8 cellular contexts compared by ENCODE assay signal in the genomic region with DNA sequence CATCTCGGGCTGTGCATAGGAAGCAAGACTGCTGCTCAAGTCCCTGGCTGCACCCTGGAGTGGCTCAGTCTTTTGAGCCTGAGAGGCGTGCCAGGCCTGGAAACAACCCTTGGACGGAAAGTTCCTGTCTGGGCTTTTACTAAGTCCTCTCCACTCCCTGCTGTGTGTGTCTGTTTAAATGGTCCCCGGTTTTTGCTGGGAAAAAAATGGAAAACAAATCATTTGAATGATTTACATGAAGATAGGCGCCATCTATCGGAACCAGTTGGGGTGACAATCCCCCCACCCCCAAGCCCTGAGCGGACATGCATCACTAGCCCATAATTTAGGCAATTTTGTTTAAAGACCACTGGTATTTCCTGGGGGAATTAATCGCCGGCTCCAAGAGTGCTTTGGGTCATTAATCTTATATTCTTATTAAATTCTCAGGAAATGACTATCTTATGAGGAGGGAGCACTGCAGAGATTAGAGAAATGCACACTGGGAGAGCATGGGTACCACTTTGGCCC. TPM values are rescaled to one million over a fixed set of nuclear protein-coding genes. Genes with fewer than 3 reads are reported as not detected.
DNase-seq lines count a peak whose midpoint lies in the region; ATAC-seq and TF ChIP-seq lines count a peak whose summit lies in the region.

No MANE protein-coding gene starts in this region.

- no peak overlapping the region for H4K8ac ChIP-seq in H9 (replicated peaks; ENCODE audit: insufficient read length, low read depth, low read length)

- H3K79me2 ChIP-seq in H9 (ENCODE audit: insufficient read depth, low read length) (no peaks in the 10 kb centered on the region), PC-3 (ENCODE audit: low read length) (peaks cover 9% of the 10 kb centered on the region)

- peaks cover 2% of the 10 kb centered on the region for H4K20me1 ChIP-seq in H9 (ENCODE audit: control insufficient read depth, insufficient read depth, insufficient read length)
- H4K20me1 ChIP-seq in PC-3 (ENCODE audit: low read length): no peaks in the 10 kb centered on the region

- H2AK5ac ChIP-seq in H9 (ENCODE audit: insufficient read length, low read length): no peak overlapping the region

- POLR2A ChIA-PET in PC-3 (lab: Charles Lee; ENCODE audit: unreplicated experiment): no interaction called here

- no CpG with 5 or more reads among the region's 9 CpGs for WGBS in H9 (ENCODE audit: extremely low coverage, insufficient read length, low lambda C conversion rate)

- H3K4me1 ChIP-seq in BE2C: peaks cover 42% of the 10 kb centered on the region
- peaks cover 10% of the 10 kb centered on the region; the same call in 1 of the 2 replicates for H3K4me1 ChIP-seq in H9 (ENCODE audit: insufficient read depth, low read length)
- H3K4me1 ChIP-seq in PC-3 (ENCODE audit: insufficient read depth, low read length): peaks cover 38% of the 10 kb centered on the region
- H3K4me1 ChIP-seq in vagina: peaks cover 45% of the 10 kb centered on the region

- no peak overlapping the region for H2BK5ac ChIP-seq in H9 (ENCODE audit: insufficient read length, low read length)

- peak; percentile 80 for TF ChIP-seq CTCF in BE2C (IDR thresholded peaks at IDR 0.05; ENCODE audit: low read depth, low read length)
- TF ChIP-seq CTCF in H9 (conservative IDR thresholded peaks at IDR 0.05): peak; percentile 72
- TF ChIP-seq CTCF in PC-3 (conservative IDR thresholded peaks at IDR 0.05; ENCODE audit: low read depth, low read length): peak; percentile 87
- peak; percentile 72 for TF ChIP-seq CTCF in osteocyte (IDR thresholded peaks at IDR 0.05)
- peak; percentile 1 to 73 (median 50) for TF ChIP-seq CTCF in vagina (IDR thresholded peaks at IDR 0.05)

- no peak for TF ChIP-seq POLR2A in vagina (IDR thresholded peaks at IDR 0.05)

- H3K4me3 Mint-ChIP-seq in H9 (peak overlapping the region in 1 of 2 experiments; percentile 1; a peak in 1 of 5 replicates), osteocyte (ENCODE audit: unreplicated experiment) (peak overlapping the region; percentile 51)
- H3K4me3 Mint-ChIP-seq in activated naive CD4-positive, alpha-beta T cell treated with anti-CD3 and anti-CD28 coated beads for 36 hours: no peak overlapping the region

- no peaks in the 10 kb centered on the region for H3K79me1 ChIP-seq in H9 (ENCODE audit: insufficient read depth, low read depth, low read length, poor library complexity, severe bottlenecking)

- DNase-seq in BE2C: peak; percentile 74
- DNase-seq in H9: peak; percentile 42
- peak; percentile 81 for DNase-seq in PC-3
- DNase-seq in activated naive CD4-positive, alpha-beta T cell treated with anti-CD3 and anti-CD28 coated beads for 36 hours: peak; percentile 70
- DNase-seq in glomerular visceral epithelial cell (ENCODE audit: extremely low spot score): peak; percentile 70
- no peak for DNase-seq in osteocyte (ENCODE audit: extremely low spot score, unreplicated experiment)
- peak in 1 of 2 donors; percentile 89 for DNase-seq in vagina (ENCODE audit: extremely low spot score in 2 of 2)
- no peak for DNase-seq in GOT3 (lab: John Stamatoyannopoulos, UW)

- H3K9me3 Mint-ChIP-seq in H9 (no peaks in the 10 kb centered on the region), osteocyte (ENCODE audit: unreplicated experiment) (no peaks in the 10 kb centered on the region)
- no peaks in the 10 kb centered on the region for H3K9me3 Mint-ChIP-seq in activated naive CD4-positive, alpha-beta T cell treated with anti-CD3 and anti-CD28 coated beads for 36 hours

- H3K23me2 ChIP-seq in H9 (ENCODE audit: insufficient read length, low read depth, low read length, poor library complexity, severe bottlenecking): peaks cover 15% of the 10 kb centered on the region

- peak overlapping the region; percentile 40 for H3K4me3 ChIP-seq in BE2C (ENCODE audit: low read depth, low read length)
- H3K4me3 ChIP-seq in PC-3 (ENCODE audit: low read length): no peak overlapping the region
- H3K4me3 ChIP-seq in vagina: no peak overlapping the region

- H2BK12ac ChIP-seq in H9 (ENCODE audit: insufficient read length, low read depth, low read length): no peak overlapping the region

- H2AFZ ChIP-seq in H9 (ENCODE audit: low read length): no peak overlapping the region
- H2AFZ ChIP-seq in PC-3 (ENCODE audit: low read length): no peak overlapping the region

- no peak overlapping the region for H3K23ac ChIP-seq in H9 (ENCODE audit: insufficient read length, low read depth, low read length)

- no peaks in the 10 kb centered on the region for H3K9me2 ChIP-seq in PC-3 (replicated peaks; ENCODE audit: low read length)

- ATAC-seq in PC-3: peak; percentile 2; the same call in 1 of the 2 replicates

- peaks cover 37 to 40% of the 10 kb centered on the region in 2 experiments for H3K4me1 Mint-ChIP-seq in H9
- H3K4me1 Mint-ChIP-seq in activated naive CD4-positive, alpha-beta T cell treated with anti-CD3 and anti-CD28 coated beads for 36 hours (ENCODE audit: low read depth): peaks cover 27% of the 10 kb centered on the region
- peaks cover 46% of the 10 kb centered on the region for H3K4me1 Mint-ChIP-seq in osteocyte (ENCODE audit: unreplicated experiment)

- intact Hi-C loops in PC-3 (cut with micrococcal nuclease) (no loop called here), vagina (cut with DNase I) (loop anchor here (10.0 kb wide), 1 partner anchor 276 kb away; no protein-coding TSS in a partner anchor)
- intact Hi-C loops in activated naive CD4-positive, alpha-beta T cell treated with anti-CD3 and anti-CD28 coated beads for 36 hours (cut with micrococcal nuclease): loop anchor here (1.0 kb wide), 1 partner anchor 341 kb away; a partner anchor contains a TSS

- no peak overlapping the region for H3T11ph ChIP-seq in H9 (ENCODE audit: low read length)

- H3K4ac ChIP-seq in H9 (ENCODE audit: low read depth, low read length): no peak overlapping the region

- H3K14ac ChIP-seq in H9 (ENCODE audit: insufficient read depth, low read length): no peak overlapping the region

- BruUV-seq in PC-3 (replicated peaks; lab: Mats Ljungman, UMichigan): no TSS peak

- H3K9ac ChIP-seq in H9 (ENCODE audit: extremely low read depth, insufficient read length, low read length): no peak overlapping the region
- no peak overlapping the region for H3K9ac ChIP-seq in PC-3 (ENCODE audit: low read length)

- H3K36me3 Mint-ChIP-seq in H9 (ENCODE audit: insufficient read depth in 1 of 3, low read depth in 3 of 3) (no peaks in the 10 kb centered on the region), osteocyte (ENCODE audit: unreplicated experiment) (no peaks in the 10 kb centered on the region)
- peaks cover 6% of the 10 kb centered on the region for H3K36me3 Mint-ChIP-seq in activated naive CD4-positive, alpha-beta T cell treated with anti-CD3 and anti-CD28 coated beads for 36 hours (ENCODE audit: low read depth)

- no peak overlapping the region for H3K4me2 ChIP-seq in H9 (ENCODE audit: insufficient read depth, insufficient read length, low read length)
- H3K4me2 ChIP-seq in PC-3 (ENCODE audit: low read length): peak overlapping the region; percentile 76

- no peak overlapping the region for H3K18ac ChIP-seq in H9 (ENCODE audit: insufficient read length, low read depth, low read length)

- no peak overlapping the region for H2BK120ac ChIP-seq in H9 (ENCODE audit: low read depth, low read length, poor library complexity, severe bottlenecking)

- CTCF ChIA-PET in PC-3 (lab: Charles Lee): interaction anchor here (1.2 kb wide), 1 partner anchor 155 kb away, joined by 4 read pairs; a partner anchor contains a TSS
- CTCF ChIA-PET in activated naive CD4-positive, alpha-beta T cell treated with anti-CD3 and anti-CD28 coated beads for 36 hours (lab: Charles Lee): interaction anchor here (0.6 to 2.5 kb wide), 5 partner anchors 9 to 153 kb away, joined by 3 to 10 read pairs (median 4); no protein-coding TSS in a partner anchor

- H3K36me3 ChIP-seq in BE2C (no peaks in the 10 kb centered on the region), PC-3 (ENCODE audit: low read depth, low read length) (no peaks in the 10 kb centered on the region), vagina (no peaks in the 10 kb centered on the region)

- H3F3A ChIP-seq in PC-3 (ENCODE audit: low read length, unreplicated experiment): no peaks in the 10 kb centered on the region

- no peak overlapping the region for H3K56ac ChIP-seq in H9 (ENCODE audit: insufficient read length, low read depth, low read length)

- H3K27me3 ChIP-seq in BE2C: no peaks in the 10 kb centered on the region
- H3K27me3 ChIP-seq in H9 (ENCODE audit: insufficient read depth, low read length): peaks cover 5% of the 10 kb centered on the region
- H3K27me3 ChIP-seq in PC-3 (ENCODE audit: low read length): no peaks in the 10 kb centered on the region
- no peaks in the 10 kb centered on the region for H3K27me3 ChIP-seq in vagina

- H3K27ac ChIP-seq in H9 (ENCODE audit: insufficient read length, low read depth, low read length) (no peak overlapping the region), PC-3 (ENCODE audit: low read length) (no peak overlapping the region), vagina (peak overlapping the region; percentile 98)

- H3K27me3 Mint-ChIP-seq in H9 (ENCODE audit: low read depth): peaks cover 28% of the 10 kb centered on the region
- H3K27me3 Mint-ChIP-seq in activated naive CD4-positive, alpha-beta T cell treated with anti-CD3 and anti-CD28 coated beads for 36 hours (ENCODE audit: low read depth): peaks cover 37% of the 10 kb centered on the region
- no peaks in the 10 kb centered on the region for H3K27me3 Mint-ChIP-seq in osteocyte (ENCODE audit: unreplicated experiment)

- no peak overlapping the region for H4K91ac ChIP-seq in H9 (ENCODE audit: insufficient read length, low read depth, low read length)

- no peak overlapping the region for H3K27ac Mint-ChIP-seq in H9
- H3K27ac Mint-ChIP-seq in activated naive CD4-positive, alpha-beta T cell treated with anti-CD3 and anti-CD28 coated beads for 36 hours: no peak overlapping the region
- peak overlapping the region; percentile 62 for H3K27ac Mint-ChIP-seq in osteocyte (ENCODE audit: unreplicated experiment)

- H4K5ac ChIP-seq in H9 (ENCODE audit: insufficient read length, low read depth, low read length): no peak overlapping the region

- H3K9me3 ChIP-seq in BE2C: no peaks in the 10 kb centered on the region
- H3K9me3 ChIP-seq in H9 (ENCODE audit: control insufficient read depth, low read depth, low read length): no peaks in the 10 kb centered on the region
- no peaks in the 10 kb centered on the region for H3K9me3 ChIP-seq in PC-3 (ENCODE audit: low read length)
- H3K9me3 ChIP-seq in vagina: no peaks in the 10 kb centered on the region

- H2BK15ac ChIP-seq in H9 (ENCODE audit: low read depth, low read length): no peak overlapping the region

- H2BK20ac ChIP-seq in H9 (ENCODE audit: low read depth, low read length, poor library complexity, severe bottlenecking): no peak overlapping the region

RNA-seq across cellular contexts. Expression of a gene that starts 2.7 kb away (rescaled TPM):
- 26.0 TPM for polyA plus RNA-seq in BE2C (2012; ENCODE audit: insufficient read depth, insufficient read length, low read depth)
- total RNA-seq in H9 (2021) (3.3 and 4.3 TPM in 2 replicates), PC-3 (2014; rRNA removed) (7.1 and 10.7 TPM in 2 replicates), osteocyte (11.4 TPM in 2 replicates), vagina (24.6 TPM)
- 1 to 10 TPM; 1.6 to 2.7 TPM for total RNA-seq in activated naive CD4-positive, alpha-beta T cell treated with anti-CD3 and anti-CD28 coated beads for 36 hours

Comparison
In these comparisons a context has a peak if more than half of its experiments do, and no peak if none do; other contexts are left out.
1. DNase-seq: peak in BE2C (single experiment), H9 (single experiment), PC-3 (single experiment), activated naive CD4-positive, alpha-beta T cell treated with anti-CD3 and anti-CD28 coated beads for 36 hours (single experiment) and glomerular visceral epithelial cell (single experiment); none in osteocyte (single experiment) and GOT3 (single experiment).
2. Peak in every context shown above with its lines, with median percentiles within 50 percentile points of each other: CTCF ChIP-seq.